28 cellular contexts compared by ENCODE assay signal in genomic region chr12:132639996-132640520, GRCh38. TPM values are rescaled to one million over a fixed set of nuclear protein-coding genes. Genes with fewer than 3 reads are reported as not detected.
DNase-seq lines count a peak whose midpoint lies in the region; ATAC-seq and TF ChIP-seq lines count a peak whose summit lies in the region.
"Had no signal": no experiment of that assay in that cellular context is flagged by ENCODE, and none has a peak within 500 bp of the region (broad histone marks: within the 10 kb centered on the region; RNA-seq: fewer than 3 reads in every experiment).

No MANE protein-coding gene starts in this region.

- POLR2A ChIA-PET in activated CD8-positive, alpha-beta T cell treated with anti-CD3 and anti-CD28 coated beads, Interleukin-2, amount 10 ng/mL, durations not matched to agents 7 days and 5 days (lab: Charles Lee): no interaction called here
- POLR2A ChIA-PET in activated CD8-positive, alpha-beta T cell treated with anti-CD3 and anti-CD28 coated beads for 36 hours (lab: Charles Lee): interaction anchor here (1.2 to 1.7 kb wide), 2 partner anchors 9 to 18 kb away, joined by 4 to 5 read pairs; no protein-coding TSS in a partner anchor
- POLR2A ChIA-PET in RWPE1 (lab: Yijun Ruan, JAX; ENCODE audit: low non-redundant PET): interaction anchor here (0.5 kb wide), 1 partner anchor 500 kb away, joined by 3 read pairs; no protein-coding TSS in a partner anchor

- H3K27ac ChIP-seq in RWPE1 (peak overlapping the region; percentile 7; the same call in 1 of the 2 replicates), spleen (no peak overlapping the region)

- peaks cover 27% of the 10 kb centered on the region for H3K4me1 Mint-ChIP-seq in activated CD8-positive, alpha-beta T cell treated with anti-CD3 and anti-CD28 coated beads, Interleukin-2, amount 10 ng/mL, durations not matched to agents 7 days and 5 days (ENCODE audit: low read depth)
- H3K4me1 Mint-ChIP-seq in activated CD8-positive, alpha-beta T cell treated with anti-CD3 and anti-CD28 coated beads for 36 hours (ENCODE audit: low read depth): no peaks in the 10 kb centered on the region

- H3K36me3 Mint-ChIP-seq in activated CD8-positive, alpha-beta T cell treated with anti-CD3 and anti-CD28 coated beads, Interleukin-2, amount 10 ng/mL, durations not matched to agents 7 days and 5 days (ENCODE audit: low read depth): peaks cover 73% of the 10 kb centered on the region
- peaks cover 64% of the 10 kb centered on the region for H3K36me3 Mint-ChIP-seq in activated CD8-positive, alpha-beta T cell treated with anti-CD3 and anti-CD28 coated beads for 36 hours (ENCODE audit: low read depth)

- ATAC-seq in activated CD8-positive, alpha-beta T cell treated with anti-CD3 and anti-CD28 coated beads, Interleukin-2, amount 10 ng/mL, durations not matched to agents 7 days and 5 days: peak; percentile 13
- no peak for ATAC-seq in activated CD8-positive, alpha-beta T cell treated with anti-CD3 and anti-CD28 coated beads for 36 hours
- peak; percentile 14 for ATAC-seq in esophagus mucosa
- ATAC-seq: HCT116, HepG2, PC-3 had no signal

- no peak for TF ChIP-seq POLR2A in spleen (IDR thresholded peaks at IDR 0.05)

- H3K4me3 ChIP-seq in spleen: no peak overlapping the region

- intact Hi-C loops in activated CD8-positive, alpha-beta T cell treated with anti-CD3 and anti-CD28 coated beads for 36 hours (cut with micrococcal nuclease): no loop called here
- intact Hi-C loops in spleen (cut with DNase I; ENCODE audit: low total_unique reads): no loop called here

- no peaks in the 10 kb centered on the region for H3K27me3 Mint-ChIP-seq in activated CD8-positive, alpha-beta T cell treated with anti-CD3 and anti-CD28 coated beads, Interleukin-2, amount 10 ng/mL, durations not matched to agents 7 days and 5 days (ENCODE audit: low read depth)
- H3K27me3 Mint-ChIP-seq in activated CD8-positive, alpha-beta T cell treated with anti-CD3 and anti-CD28 coated beads for 36 hours: no peaks in the 10 kb centered on the region
- H3K27me3 Mint-ChIP-seq: CD4-positive, CD25-positive, alpha-beta regulatory T cell had no signal

- 79 to 90% (median 88%) methylated on average over 9 to 12 of the region's 12 CpGs for WGBS in spleen, 5 donors

- DNase-seq in activated CD8-positive, alpha-beta T cell treated with anti-CD3 and anti-CD28 coated beads, Interleukin-2, amount 10 ng/mL, durations not matched to agents 7 days and 5 days: no peak
- DNase-seq in activated CD8-positive, alpha-beta T cell treated with anti-CD3 and anti-CD28 coated beads for 36 hours: no peak
- no peak for DNase-seq in RWPE1 (ENCODE audit: low spot score)
- DNase-seq in spleen: peak; percentile 63
- DNase-seq in COLO829 (ENCODE audit: low spot score): no peak
- no peak for DNase-seq in activated CD4-positive, CD25-positive, alpha-beta regulatory T cell treated with anti-CD3 and anti-CD28 coated beads, Interleukin-2, amount 50 U/mL, for 72 hours
- DNase-seq: 8988T; ACHN; CD4-positive, CD25-positive, alpha-beta regulatory T cell; Kasumi-1; MV-4-11; NCI-H1105; NCI-H146; NCI-H1930; NCI-H2107; NCI-H524; NCI-H748 treated with DMSO at 0.1 percent for 48 hours; PC-3; SHP77 had no signal

- no peak for TF ChIP-seq CTCF in activated CD8-positive, alpha-beta T cell treated with anti-CD3 and anti-CD28 coated beads for 36 hours (IDR thresholded peaks at IDR 0.05)
- TF ChIP-seq CTCF in RWPE1 (conservative IDR thresholded peaks at IDR 0.05; ENCODE audit: low read depth) (no peak), spleen (IDR thresholded peaks at IDR 0.05 in 8 of 11, conservative IDR thresholded peaks at IDR 0.05 in 3 of 11) (no peak)

- no peaks in the 10 kb centered on the region for H3K27me3 ChIP-seq in spleen (replicated peaks in 1 of 7)

- peaks cover 0 to 96% (median 74%) of the 10 kb centered on the region in 6 donors for H3K36me3 ChIP-seq in spleen

- no peaks in the 10 kb centered on the region for H3K9me3 Mint-ChIP-seq in activated CD8-positive, alpha-beta T cell treated with anti-CD3 and anti-CD28 coated beads, Interleukin-2, amount 10 ng/mL, durations not matched to agents 7 days and 5 days (ENCODE audit: insufficient read depth)
- no peaks in the 10 kb centered on the region for H3K9me3 Mint-ChIP-seq in activated CD8-positive, alpha-beta T cell treated with anti-CD3 and anti-CD28 coated beads for 36 hours
- H3K9me3 Mint-ChIP-seq: CD4-positive, CD25-positive, alpha-beta regulatory T cell had no signal

- H3K9me3 ChIP-seq in spleen: no peaks in the 10 kb centered on the region

- no peak overlapping the region for H3K4me3 Mint-ChIP-seq in activated CD8-positive, alpha-beta T cell treated with anti-CD3 and anti-CD28 coated beads, Interleukin-2, amount 10 ng/mL, durations not matched to agents 7 days and 5 days
- H3K4me3 Mint-ChIP-seq in activated CD8-positive, alpha-beta T cell treated with anti-CD3 and anti-CD28 coated beads for 36 hours: no peak overlapping the region
- H3K4me3 Mint-ChIP-seq: CD4-positive, CD25-positive, alpha-beta regulatory T cell had no signal

- CTCF ChIA-PET in activated CD8-positive, alpha-beta T cell treated with anti-CD3 and anti-CD28 coated beads, Interleukin-2, amount 10 ng/mL, durations not matched to agents 7 days and 5 days (lab: Charles Lee): interaction anchor here (1.6 to 1.7 kb wide), 2 partner anchors 19 to 31 kb away, joined by 3 read pairs; no protein-coding TSS in a partner anchor
- CTCF ChIA-PET in activated CD8-positive, alpha-beta T cell treated with anti-CD3 and anti-CD28 coated beads for 36 hours (lab: Charles Lee): interaction anchor here (0.9 to 1.8 kb wide), 3 partner anchors 9 to 40 kb away, joined by 3 to 5 read pairs (median 4); no protein-coding TSS in a partner anchor
- CTCF ChIA-PET in RWPE1 (lab: Yijun Ruan, JAX): no interaction called here

- H3K27ac Mint-ChIP-seq in activated CD8-positive, alpha-beta T cell treated with anti-CD3 and anti-CD28 coated beads, Interleukin-2, amount 10 ng/mL, durations not matched to agents 7 days and 5 days: no peak overlapping the region
- no peak overlapping the region for H3K27ac Mint-ChIP-seq in activated CD8-positive, alpha-beta T cell treated with anti-CD3 and anti-CD28 coated beads for 36 hours

- H3K4me1 ChIP-seq in spleen: peaks cover 0 to 5% (median 0%) of the 10 kb centered on the region in 6 donors

RNA-seq across cellular contexts. Expression of gene P2RX2, which starts 21.5 kb away (rescaled TPM):
- not detected for total RNA-seq in activated CD8-positive, alpha-beta T cell treated with anti-CD3 and anti-CD28 coated beads, Interleukin-2, amount 10 ng/mL, durations not matched to agents 7 days and 5 days
- total RNA-seq in activated CD8-positive, alpha-beta T cell treated with anti-CD3 and anti-CD28 coated beads for 36 hours: not detected
- not detected for total RNA-seq in esophagus mucosa
- 1 to 10 TPM in 5 of 7 donors, under 1 TPM in 2; 0.77 to 3.0 (median 1.7) TPM for total RNA-seq in spleen
- polyA plus RNA-seq in spleen: 1 to 10 TPM; 2.8 to 4.5 (median 2.9) TPM
- total RNA-seq: CD4-positive, CD25-positive, alpha-beta regulatory T cell; H4; HepG2; HT-29; MCF 10A; PC-3; RPMI7951; SK-MEL-5 had no signal
- polyA plus RNA-seq: BJ; CD4-positive, CD25-positive, alpha-beta regulatory T cell; HepG2 had no signal

RNA-seq across cellular contexts. Expression of gene LRCOL1, which starts 29.7 kb away (rescaled TPM):
- not detected for total RNA-seq in activated CD8-positive, alpha-beta T cell treated with anti-CD3 and anti-CD28 coated beads, Interleukin-2, amount 10 ng/mL, durations not matched to agents 7 days and 5 days
- not detected for total RNA-seq in activated CD8-positive, alpha-beta T cell treated with anti-CD3 and anti-CD28 coated beads for 36 hours
- total RNA-seq in esophagus mucosa (0.32 TPM), spleen (1 to 10 TPM in 1 of 7 donors, under 1 TPM in 4, not detected in 2; 0.54 to 4.1 (median 0.83) TPM)
- polyA plus RNA-seq in spleen: 1 to 10 TPM; 2.0 to 4.0 (median 3.8) TPM
- total RNA-seq: CD4-positive, CD25-positive, alpha-beta regulatory T cell; H4; HepG2; HT-29; MCF 10A; PC-3; RPMI7951; SK-MEL-5 had no signal
- polyA plus RNA-seq: CD4-positive, CD25-positive, alpha-beta regulatory T cell; HepG2 had no signal

RNA-seq across cellular contexts. Expression of gene POLE, which starts 47.1 kb away (rescaled TPM):
- 100 to 1,000 TPM; 200 to 202 TPM for total RNA-seq in activated CD8-positive, alpha-beta T cell treated with anti-CD3 and anti-CD28 coated beads, Interleukin-2, amount 10 ng/mL, durations not matched to agents 7 days and 5 days
- total RNA-seq in activated CD8-positive, alpha-beta T cell treated with anti-CD3 and anti-CD28 coated beads for 36 hours: 100 to 1,000 TPM; 115 to 121 TPM
- total RNA-seq in esophagus mucosa (23.4 TPM), spleen (100 to 1,000 TPM in 3 of 7 donors, 10 to 100 TPM in 4; 70.1 to 122 (median 99.6) TPM)
- polyA plus RNA-seq in spleen: 10 to 100 TPM; 18.1 to 37.6 (median 30.4) TPM

RNA-seq across cellular contexts. Expression of gene PXMP2, which starts 47.3 kb away (rescaled TPM):
- 10 to 100 TPM; 38.0 to 40.6 TPM for total RNA-seq in activated CD8-positive, alpha-beta T cell treated with anti-CD3 and anti-CD28 coated beads, Interleukin-2, amount 10 ng/mL, durations not matched to agents 7 days and 5 days
- total RNA-seq in activated CD8-positive, alpha-beta T cell treated with anti-CD3 and anti-CD28 coated beads for 36 hours: 10 to 100 TPM; 14.3 TPM
- total RNA-seq in esophagus mucosa (12.3 TPM), spleen (10 to 100 TPM in 4 of 7 donors, 1 to 10 TPM in 3; 8.4 to 19.6 (median 10.0) TPM)
- polyA plus RNA-seq in spleen: 10 to 100 TPM in 1 of 3 donors, 1 to 10 TPM in 2; 3.3 to 11.3 (median 7.7) TPM
